Comparison of ENCODE assay signal across 8 cellular contexts in genomic region chr3:15205482-15205933, GRCh38. TPM values are rescaled to one million over a fixed set of nuclear protein-coding genes. Genes with fewer than 3 reads are reported as not detected.
DNase-seq lines count a peak whose midpoint lies in the region; TF ChIP-seq lines count a peak whose summit lies in the region.

No MANE protein-coding gene starts in this region.

- intact Hi-C loops in dorsolateral prefrontal cortex (cut with DNase I): loop anchor here (2.0 to 10.0 kb wide), 8 partner anchors 59 to 1059 kb away; partner anchors contain the start of genes DPH3 (in 1 of the 2), OXNAD1 (in 1 of the 2) and RBSN (in 1 of the 2)

- TF ChIP-seq CTCF in AG10803 (conservative IDR thresholded peaks at IDR 0.05; ENCODE audit: low read length) (no peak), Loucy (conservative IDR thresholded peaks at IDR 0.05; ENCODE audit: low read length) (peak; percentile 39), dorsolateral prefrontal cortex (IDR thresholded peaks at IDR 0.05 in 54 of 56, conservative IDR thresholded peaks at IDR 0.05 in 2 of 56; ENCODE audit: low read depth in 1 of 56, partially characterized antibody in 56 of 56) (no peak), nephron (IDR thresholded peaks at IDR 0.05; ENCODE audit: unreplicated experiment in 3 of 3) (no peak)

- no peaks in the 10 kb centered on the region for H3K9me3 ChIP-seq in Loucy (ENCODE audit: insufficient read depth, low read depth, low read length)

- H3K9me3 Mint-ChIP-seq in nephron: no peaks in the 10 kb centered on the region

- H2AFZ ChIP-seq in Loucy (ENCODE audit: low read length): peak overlapping the region; percentile 93

- no peaks in the 10 kb centered on the region for H3K27me3 Mint-ChIP-seq in nephron (ENCODE audit: low read depth)

- H3K27ac Mint-ChIP-seq in nephron: peak overlapping the region; percentile 90 to 97 (median 91)

- peaks cover 25% of the 10 kb centered on the region for H3K4me1 Mint-ChIP-seq in nephron

- H3K9me2 ChIP-seq in Loucy (replicated peaks; ENCODE audit: low read depth, low read length): no peaks in the 10 kb centered on the region

- H3K4me1 ChIP-seq in Loucy (ENCODE audit: insufficient read depth, low read length, poor library complexity, severe bottlenecking): peaks cover 42% of the 10 kb centered on the region

- peak overlapping the region; percentile 69 for H3K9ac ChIP-seq in Loucy (ENCODE audit: low read depth, low read length, poor library complexity, severe bottlenecking)

- peaks cover 2% of the 10 kb centered on the region for H3K36me3 Mint-ChIP-seq in nephron (ENCODE audit: low read depth)

- peak overlapping the region; percentile 72 for H3K4me3 ChIP-seq in AG10803 (ENCODE audit: low read length)
- H3K4me3 ChIP-seq in Loucy (ENCODE audit: low read length, poor library complexity, severe bottlenecking): peak overlapping the region; percentile 99
- H3K4me3 ChIP-seq in dorsolateral prefrontal cortex: peak overlapping the region; percentile 71 to 100 (median 95)

- no peaks in the 10 kb centered on the region for H3K27me3 ChIP-seq in Loucy (ENCODE audit: insufficient read depth, low read length, poor library complexity, severe bottlenecking)
- H3K27me3 ChIP-seq in dorsolateral prefrontal cortex: no peaks in the 10 kb centered on the region

- peaks cover 44% of the 10 kb centered on the region for H3K79me2 ChIP-seq in Loucy (ENCODE audit: insufficient read depth, low read length)

- DNase-seq in AG10803 (ENCODE audit: low read depth): no peak
- no peak for DNase-seq in dorsolateral prefrontal cortex
- no peak for DNase-seq in OCI-M1 (lab: John Stamatoyannopoulos, UW)
- no peak for DNase-seq in RPMI8226
- no peak for DNase-seq in DMS79 treated with DMSO at 0.1 percent for 48 hours (lab: John Stamatoyannopoulos, UW)
- DNase-seq in NCI-H69 (lab: John Stamatoyannopoulos, UW): no peak

- H3K4me3 Mint-ChIP-seq in nephron: peak overlapping the region; percentile 89 to 95 (median 91)

- H3F3A ChIP-seq in Loucy (ENCODE audit: low read depth): 0 out of 2 replicates have a peak, but pooled peaks cover 3% of the 10 kb centered on the region

- peak overlapping the region; percentile 74 for H3K4me2 ChIP-seq in Loucy (ENCODE audit: low read depth, low read length, poor library complexity, severe bottlenecking)

- H3K36me3 ChIP-seq in Loucy (ENCODE audit: insufficient read depth, low read length): no peaks in the 10 kb centered on the region

- H3K27ac ChIP-seq in dorsolateral prefrontal cortex: peak overlapping the region in 58 of 59 donors; percentile 37 to 97 (median 90)

- H4K20me1 ChIP-seq in Loucy (ENCODE audit: insufficient read depth, low read length, poor library complexity, severe bottlenecking): peaks cover 36% of the 10 kb centered on the region

RNA-seq across cellular contexts. Expression of gene CAPN7, which starts 0.5 kb away (rescaled TPM):
- 10 to 100 TPM; 33.3 to 71.8 (median 46.0) TPM for total RNA-seq in dorsolateral prefrontal cortex
